11 cellular contexts compared by ENCODE assay signal in genomic region chr12:2053675-2054070, GRCh38. TPM values are rescaled to one million over a fixed set of nuclear protein-coding genes. Genes with fewer than 3 reads are reported as not detected.
DNase-seq lines count a peak whose midpoint lies in the region; ATAC-seq, FAIRE-seq and TF ChIP-seq lines count a peak whose summit lies in the region.
"Had no signal": no experiment of that assay in that cellular context is flagged by ENCODE, and none has a peak within 500 bp of the region (broad histone marks: within the 10 kb centered on the region; RNA-seq: fewer than 3 reads in every experiment).

No MANE protein-coding gene starts in this region.

- peaks cover 10% of the 10 kb centered on the region for H3K4me1 Mint-ChIP-seq in astrocyte (ENCODE audit: low read depth, unreplicated experiment)
- peaks cover 27% of the 10 kb centered on the region for H3K4me1 Mint-ChIP-seq in stimulated activated effector memory CD8-positive, alpha-beta T cell treated with anti-CD3 and anti-CD28 coated beads, Interleukin-12 subunit alpha, Interleukin-12 subunit beta, amount 100 ng/mL, for 72 hours

- H2AFZ ChIP-seq in astrocyte (ENCODE audit: low read depth, low read length), result peak overlapping the region; percentile 73

- DNase-seq in H7 (peak; percentile 79), astrocyte (ENCODE audit: low read depth) (no peak), NCI-H510A treated with DMSO at 0.1 percent for 48 hours (lab: John Stamatoyannopoulos, UW) (no peak), SKM-1 (lab: John Stamatoyannopoulos, UW; ENCODE audit: unreplicated experiment) (no peak), NCI-H146 (lab: John Stamatoyannopoulos, UW) (no peak)
- DNase-seq in stimulated activated effector memory CD8-positive, alpha-beta T cell treated with anti-CD3 and anti-CD28 coated beads, Interleukin-12 subunit alpha, Interleukin-12 subunit beta, amount 100 ng/mL, for 72 hours (ENCODE audit: low spot score in 2 of 2), result no peak
- DNase-seq: activated CD4-positive, alpha-beta T cell treated with anti-CD3 and anti-CD28 coated beads for 4 hours had no signal

- no peak overlapping the region for H3K4me3 Mint-ChIP-seq in astrocyte (ENCODE audit: unreplicated experiment)
- H3K4me3 Mint-ChIP-seq in stimulated activated effector memory CD8-positive, alpha-beta T cell treated with anti-CD3 and anti-CD28 coated beads, Interleukin-12 subunit alpha, Interleukin-12 subunit beta, amount 100 ng/mL, for 72 hours, result peak overlapping the region; percentile 65
- H3K4me3 Mint-ChIP-seq: dendritic cell treated with granulocyte-macrophage colony-stimulating factor and Interleukin-4, amounts not matched to agents 40 ng/mL and 50 ng/mL, for 4 days had no signal

- no peak for ATAC-seq in stimulated activated effector memory CD8-positive, alpha-beta T cell treated with anti-CD3 and anti-CD28 coated beads, Interleukin-12 subunit alpha, Interleukin-12 subunit beta, amount 100 ng/mL, for 72 hours
- ATAC-seq in HG03095 (IDR thresholded peaks at IDR 0.05; ENCODE audit: unreplicated experiment), result no peak

- FAIRE-seq in astrocyte (lab: Jason Lieb, UNC), result no peak

- H3K36me3 ChIP-seq in H7 (replicated peaks; ENCODE audit: control insufficient read depth, insufficient read depth, low read length), result no peaks in the 10 kb centered on the region
- no peaks in the 10 kb centered on the region for H3K36me3 ChIP-seq in astrocyte (ENCODE audit: insufficient read depth, low read length)
- no peaks in the 10 kb centered on the region for H3K36me3 ChIP-seq in iPS-18a (ENCODE audit: control insufficient read depth, low read depth, low read length)

- H3K79me2 ChIP-seq in astrocyte (ENCODE audit: insufficient read depth, low read length), result no peaks in the 10 kb centered on the region

- H3K4me3 ChIP-seq in H7 (ENCODE audit: insufficient read depth, low read depth, low read length), result peak overlapping the region; percentile 59
- peak overlapping the region; percentile 71 for H3K4me3 ChIP-seq in astrocyte (ENCODE audit: insufficient read depth, low read depth, low read length)
- peak overlapping the region; percentile 76 for H3K4me3 ChIP-seq in iPS-18a (ENCODE audit: low read length)

- no peak overlapping the region for H3K27ac ChIP-seq in astrocyte (ENCODE audit: low read depth, low read length)
- H3K27ac ChIP-seq in iPS-18a (ENCODE audit: low read length), result no peak overlapping the region

- no peak for TF ChIP-seq CTCF in astrocyte (IDR thresholded peaks at IDR 0.05; ENCODE audit: insufficient read depth, low read depth, low read length)

- peak overlapping the region; percentile 96 for H3K4me2 ChIP-seq in astrocyte (ENCODE audit: low read length)

- peaks cover 57% of the 10 kb centered on the region for H3K27me3 ChIP-seq in H7 (ENCODE audit: control insufficient read depth, insufficient read depth, low read length)
- H3K27me3 ChIP-seq in astrocyte (ENCODE audit: insufficient read depth, low read length), result peaks cover 30% of the 10 kb centered on the region
- H3K27me3 ChIP-seq in iPS-18a (ENCODE audit: control insufficient read depth, insufficient read depth, low read length), result peaks cover 67% of the 10 kb centered on the region

- H3K9me3 ChIP-seq in astrocyte (ENCODE audit: insufficient read depth, low read depth, low read length) (no peaks in the 10 kb centered on the region), iPS-18a (ENCODE audit: control insufficient read depth, low read depth, low read length) (no peaks in the 10 kb centered on the region)

- peaks cover 15% of the 10 kb centered on the region for H4K20me1 ChIP-seq in astrocyte (ENCODE audit: insufficient read depth, low read length)

- H3K4me1 ChIP-seq in astrocyte (ENCODE audit: insufficient read depth, low read length), result peaks cover 3% of the 10 kb centered on the region
- H3K4me1 ChIP-seq in iPS-18a (ENCODE audit: control insufficient read depth, low read depth, low read length), result peaks cover 13% of the 10 kb centered on the region

- no peaks in the 10 kb centered on the region for H3K9me3 Mint-ChIP-seq in astrocyte (ENCODE audit: unreplicated experiment)
- no peaks in the 10 kb centered on the region for H3K9me3 Mint-ChIP-seq in stimulated activated effector memory CD8-positive, alpha-beta T cell treated with anti-CD3 and anti-CD28 coated beads, Interleukin-12 subunit alpha, Interleukin-12 subunit beta, amount 100 ng/mL, for 72 hours
- H3K9me3 Mint-ChIP-seq: dendritic cell treated with granulocyte-macrophage colony-stimulating factor and Interleukin-4, amounts not matched to agents 40 ng/mL and 50 ng/mL, for 4 days; stimulated activated naive CD8-positive, alpha-beta T cell treated with anti-CD3 and anti-CD28 coated beads, Interleukin-15, Interleukin-2, amounts not matched to agents 100 ng/mL and 50 ng/mL, for 24 hours had no signal

- H3K9ac ChIP-seq in astrocyte (ENCODE audit: low read length), result peak overlapping the region; percentile 74
- no peak overlapping the region for H3K9ac ChIP-seq in iPS-18a (ENCODE audit: low read length)

- no peak overlapping the region for H3K27ac Mint-ChIP-seq in astrocyte (ENCODE audit: unreplicated experiment)
- H3K27ac Mint-ChIP-seq in stimulated activated effector memory CD8-positive, alpha-beta T cell treated with anti-CD3 and anti-CD28 coated beads, Interleukin-12 subunit alpha, Interleukin-12 subunit beta, amount 100 ng/mL, for 72 hours, result no peak overlapping the region
- H3K27ac Mint-ChIP-seq: dendritic cell treated with granulocyte-macrophage colony-stimulating factor and Interleukin-4, amounts not matched to agents 40 ng/mL and 50 ng/mL, for 4 days; stimulated activated naive CD8-positive, alpha-beta T cell treated with anti-CD3 and anti-CD28 coated beads, Interleukin-15, Interleukin-2, amounts not matched to agents 100 ng/mL and 50 ng/mL, for 24 hours had no signal

- H3K36me3 Mint-ChIP-seq in astrocyte (ENCODE audit: low read depth, unreplicated experiment), result no peaks in the 10 kb centered on the region
- no peaks in the 10 kb centered on the region for H3K36me3 Mint-ChIP-seq in stimulated activated effector memory CD8-positive, alpha-beta T cell treated with anti-CD3 and anti-CD28 coated beads, Interleukin-12 subunit alpha, Interleukin-12 subunit beta, amount 100 ng/mL, for 72 hours

- H3K27me3 Mint-ChIP-seq in astrocyte (ENCODE audit: low read depth, unreplicated experiment), result peaks cover 65% of the 10 kb centered on the region

RNA-seq across cellular contexts. Expression of gene CACNA1C, which starts 0.9 kb away (rescaled TPM):
- total RNA-seq in H7 (2014; rRNA removed; shearing (Covaris generic)), result 0.35 and 0.89 TPM in 2 replicates
- total RNA-seq in astrocyte, result 1.5 and 2.1 TPM in 2 replicates

RNA-seq across cellular contexts. Expression of gene DCP1B, which starts 49.4 kb away (rescaled TPM):
- 18.5 and 19.8 TPM in 2 replicates for total RNA-seq in H7 (2014; rRNA removed; shearing (Covaris generic))
- 13.1 and 16.5 TPM in 2 replicates for total RNA-seq in astrocyte
